In genomic region chr5:334903-335739, GRCh38 we compare ENCODE assay signal across 14 cellular contexts. TPM values are rescaled to one million over a fixed set of nuclear protein-coding genes. Genes with fewer than 3 reads are reported as not detected.
A peak's percentile ranks its signal among the peaks of the same experiment; 100 is the strongest.
DNase-seq lines count a peak whose midpoint lies in the region; ATAC-seq and TF ChIP-seq lines count a peak whose summit lies in the region.
"Had no signal": no experiment of that assay in that cellular context is flagged by ENCODE, and none has a peak within 500 bp of the region (broad histone marks: within the 10 kb centered on the region; RNA-seq: fewer than 3 reads in every experiment).

No MANE protein-coding gene starts in this region.

- no peak for TF ChIP-seq CTCF in stomach (IDR thresholded peaks at IDR 0.05)

- peak overlapping the region; percentile 26 to 56 (median 52) for H3K4me3 Mint-ChIP-seq in CD4-positive, CD25-positive, alpha-beta regulatory T cell
- H3K4me3 Mint-ChIP-seq in dendritic cell treated with granulocyte-macrophage colony-stimulating factor and Interleukin-4, amounts not matched to agents 40 ng/mL and 50 ng/mL, for 4 days: no peak overlapping the region

- peak in 1 of 2 donors; percentile 41 for ATAC-seq in CD4-positive, CD25-positive, alpha-beta regulatory T cell (ENCODE audit: low read depth in 2 of 2)
- ATAC-seq in HG03095 (IDR thresholded peaks at IDR 0.05; ENCODE audit: unreplicated experiment): no peak

- peak overlapping the region; percentile 47 for H3K27ac ChIP-seq in CD4-positive, CD25-positive, alpha-beta regulatory T cell (ENCODE audit: insufficient read depth, low read length, poor library complexity, severe bottlenecking)
- no peak overlapping the region for H3K27ac ChIP-seq in stomach
- H3K27ac ChIP-seq: RWPE1 had no signal

- H3K9me3 ChIP-seq in CD4-positive, CD25-positive, alpha-beta regulatory T cell (ENCODE audit: control insufficient read depth in 2 of 2, low read length in 2 of 2): no peaks in the 10 kb centered on the region
- H3K9me3 ChIP-seq in stomach: no peaks in the 10 kb centered on the region

- H3K4me1 Mint-ChIP-seq in CD4-positive, CD25-positive, alpha-beta regulatory T cell: peaks cover 6 to 35% (median 29%) of the 10 kb centered on the region in 4 donors
- H3K4me1 Mint-ChIP-seq in dendritic cell treated with granulocyte-macrophage colony-stimulating factor and Interleukin-4, amounts not matched to agents 40 ng/mL and 50 ng/mL, for 4 days (ENCODE audit: low read depth): peaks cover 72% of the 10 kb centered on the region

- H3K4me1 ChIP-seq in CD4-positive, CD25-positive, alpha-beta regulatory T cell (ENCODE audit: control insufficient read depth, insufficient read depth, low read length, poor library complexity, severe bottlenecking): peaks cover 20% of the 10 kb centered on the region
- H3K4me1 ChIP-seq in stomach: no peaks in the 10 kb centered on the region

- peaks cover 5% of the 10 kb centered on the region for H3K27me3 Mint-ChIP-seq in CD4-positive, CD25-positive, alpha-beta regulatory T cell
- peaks cover 2% of the 10 kb centered on the region for H3K27me3 Mint-ChIP-seq in dendritic cell treated with granulocyte-macrophage colony-stimulating factor and Interleukin-4, amounts not matched to agents 40 ng/mL and 50 ng/mL, for 4 days

- H3K27me3 ChIP-seq in CD4-positive, CD25-positive, alpha-beta regulatory T cell (ENCODE audit: control insufficient read depth, insufficient read depth, low read length): no peaks in the 10 kb centered on the region
- H3K27me3 ChIP-seq in stomach: peaks cover 0 to 7% (median 3%) of the 10 kb centered on the region in 3 donors

- H3K36me3 Mint-ChIP-seq in CD4-positive, CD25-positive, alpha-beta regulatory T cell: no peaks in the 10 kb centered on the region
- H3K36me3 Mint-ChIP-seq in dendritic cell treated with granulocyte-macrophage colony-stimulating factor and Interleukin-4, amounts not matched to agents 40 ng/mL and 50 ng/mL, for 4 days (ENCODE audit: low read depth): peaks cover 53% of the 10 kb centered on the region

- TF ChIP-seq EP300 in stomach (IDR thresholded peaks at IDR 0.05): no peak

- 62 to 74% (median 73%) methylated on average over 5 of the region's 5 CpGs for WGBS in stomach, 5 donors

- H3K4me3 ChIP-seq in CD4-positive, CD25-positive, alpha-beta regulatory T cell (ENCODE audit: low read depth, low read length): no peak overlapping the region
- H3K4me3 ChIP-seq in stomach: no peak overlapping the region

- DNase-seq in DMS153 (lab: John Stamatoyannopoulos, UW) (peak; percentile 65), DMS153 treated with DMSO at 0.1 percent for 48 hours (lab: John Stamatoyannopoulos, UW; ENCODE audit: unreplicated experiment) (no peak), NCI-H1694 treated with DMSO at 0.1 percent for 48 hours (lab: John Stamatoyannopoulos, UW) (peak; percentile 66), HK-2 (ENCODE audit: unreplicated experiment) (no peak), stomach (no peak)
- peak in 1 of 3 donors; percentile 57 for DNase-seq in CD4-positive, CD25-positive, alpha-beta regulatory T cell
- DNase-seq: 8988T; activated CD4-positive, alpha-beta T cell treated with anti-CD3 and anti-CD28 coated beads for 1 hour; activated naive CD4-positive, alpha-beta T cell treated with Interleukin-2 at 50 U/mL for 16 hours; effector CD8-positive, alpha-beta T cell; NCI-H2107 had no signal

- intact Hi-C loops in dendritic cell treated with granulocyte-macrophage colony-stimulating factor and Interleukin-4, amounts not matched to agents 40 ng/mL and 50 ng/mL, for 4 days (cut with micrococcal nuclease): no loop called here
- intact Hi-C loops in stomach (cut with DNase I; ENCODE audit: low total_unique reads): no loop called here

- H3K27ac Mint-ChIP-seq in CD4-positive, CD25-positive, alpha-beta regulatory T cell: peak overlapping the region; percentile 31 to 86 (median 64)
- H3K27ac Mint-ChIP-seq in dendritic cell treated with granulocyte-macrophage colony-stimulating factor and Interleukin-4, amounts not matched to agents 40 ng/mL and 50 ng/mL, for 4 days: peak overlapping the region; percentile 8

- no peaks in the 10 kb centered on the region for H3K36me3 ChIP-seq in CD4-positive, CD25-positive, alpha-beta regulatory T cell (ENCODE audit: control insufficient read depth, insufficient read depth, low read length)
- H3K36me3 ChIP-seq in stomach: no peaks in the 10 kb centered on the region

- TF ChIP-seq POLR2A in stomach (IDR thresholded peaks at IDR 0.05): no peak

- H3K9me3 Mint-ChIP-seq in CD4-positive, CD25-positive, alpha-beta regulatory T cell: no peaks in the 10 kb centered on the region
- H3K9me3 Mint-ChIP-seq in dendritic cell treated with granulocyte-macrophage colony-stimulating factor and Interleukin-4, amounts not matched to agents 40 ng/mL and 50 ng/mL, for 4 days: no peaks in the 10 kb centered on the region

RNA-seq across cellular contexts. Expression of gene AHRR, which starts 13.6 kb away (rescaled TPM):
- 4.5 TPM for total RNA-seq in CD4-positive, CD25-positive, alpha-beta regulatory T cell
- polyA plus RNA-seq in CD4-positive, CD25-positive, alpha-beta regulatory T cell: under 1 TPM; 0.20 to 0.82 (median 0.62) TPM
- 10 to 100 TPM in 1 of 5 donors, 1 to 10 TPM in 2, under 1 TPM in 1, not detected in 1; 0.92 to 47.8 (median 1.3) TPM for total RNA-seq in stomach
- polyA plus RNA-seq in stomach: 1 to 10 TPM in 1 of 3 donors, under 1 TPM in 2; 0.63 to 1.1 (median 0.93) TPM

Comparison
In these comparisons a context has a peak if more than half of its experiments do, and no peak if none do; other contexts are left out.
1. DNase-seq: peak in DMS153 (single experiment) and NCI-H1694 treated with DMSO at 0.1 percent for 48 hours (single experiment); none in DMS153 treated with DMSO at 0.1 percent for 48 hours (single experiment), HK-2 (single experiment) and stomach (single experiment).